20 cellular contexts compared by ENCODE assay signal in genomic region chr20:49104365-49104648, GRCh38. TPM values are rescaled to one million over a fixed set of nuclear protein-coding genes. Genes with fewer than 3 reads are reported as not detected.
DNase-seq lines count a peak whose midpoint lies in the region; ATAC-seq and TF ChIP-seq lines count a peak whose summit lies in the region.
"Had no signal": no experiment of that assay in that cellular context is flagged by ENCODE, and none has a peak within 500 bp of the region (broad histone marks: within the 10 kb centered on the region; RNA-seq: fewer than 3 reads in every experiment).

No MANE protein-coding gene starts in this region.

- peaks cover 0 to 3% of the 10 kb centered on the region in 2 donors for H3K4me1 ChIP-seq in thyroid gland
- no peaks in the 10 kb centered on the region for H3K4me1 ChIP-seq in colonic mucosa
- H3K4me1 ChIP-seq: body of pancreas, esophagus muscularis mucosa, parathyroid adenoma had no signal

- H3K4me1 Mint-ChIP-seq in activated naive CD8-positive, alpha-beta T cell treated with anti-CD3 and anti-CD28 coated beads, Interleukin-2, amount 10 ng/mL, durations not matched to agents 7 days and 5 days = peaks cover 10% of the 10 kb centered on the region
- peaks cover 11% of the 10 kb centered on the region for H3K4me1 Mint-ChIP-seq in activated naive CD8-positive, alpha-beta T cell treated with anti-CD3 and anti-CD28 coated beads for 36 hours

- DNase-seq in activated naive CD8-positive, alpha-beta T cell treated with anti-CD3 and anti-CD28 coated beads, Interleukin-2, amount 10 ng/mL, durations not matched to agents 7 days and 5 days = no peak
- DNase-seq in activated naive CD8-positive, alpha-beta T cell treated with anti-CD3 and anti-CD28 coated beads for 36 hours = no peak
- DNase-seq in NCI-H510A (lab: John Stamatoyannopoulos, UW) = peak; percentile 47
- peak; percentile 55 for DNase-seq in iPS-NIHi11 (ENCODE audit: low spot score)
- peak; percentile 57 to 61 for DNase-seq in thyroid gland
- DNase-seq in NCI-H146 (lab: John Stamatoyannopoulos, UW) = no peak
- no peak for DNase-seq in colonic mucosa
- DNase-seq: activated CD4-positive, alpha-beta T cell treated with anti-CD3 and anti-CD28 coated beads, Interleukin-2, amount 50 U/mL, for 1 hour; activated T-cell treated with anti-CD3 and anti-CD28 coated beads for 4 hours; body of pancreas; CD8-positive, alpha-beta T cell; DMS79 treated with DMSO at 0.1 percent for 48 hours; HCEC 1CT; left ventricle myocardium inferior; NCI-H1092; NK-92 treated with Interleukin-12 subunit alpha and Interleukin-12 subunit beta, amount 100 ng/mL, for 24 hours had no signal

- H3K36me3 Mint-ChIP-seq in activated naive CD8-positive, alpha-beta T cell treated with anti-CD3 and anti-CD28 coated beads, Interleukin-2, amount 10 ng/mL, durations not matched to agents 7 days and 5 days = peaks cover 43% of the 10 kb centered on the region
- peaks cover 41% of the 10 kb centered on the region for H3K36me3 Mint-ChIP-seq in activated naive CD8-positive, alpha-beta T cell treated with anti-CD3 and anti-CD28 coated beads for 36 hours

- no peaks in the 10 kb centered on the region for H3K27me3 Mint-ChIP-seq in activated naive CD8-positive, alpha-beta T cell treated with anti-CD3 and anti-CD28 coated beads, Interleukin-2, amount 10 ng/mL, durations not matched to agents 7 days and 5 days
- H3K27me3 Mint-ChIP-seq in activated naive CD8-positive, alpha-beta T cell treated with anti-CD3 and anti-CD28 coated beads for 36 hours = no peaks in the 10 kb centered on the region
- H3K27me3 Mint-ChIP-seq: activated naive CD4-positive, alpha-beta T cell treated with anti-CD3 and anti-CD28 coated beads, Interleukin-2, amount 50 U/mL, for 24 hours had no signal

- no peak overlapping the region for H3K27ac Mint-ChIP-seq in activated naive CD8-positive, alpha-beta T cell treated with anti-CD3 and anti-CD28 coated beads, Interleukin-2, amount 10 ng/mL, durations not matched to agents 7 days and 5 days
- H3K27ac Mint-ChIP-seq in activated naive CD8-positive, alpha-beta T cell treated with anti-CD3 and anti-CD28 coated beads for 36 hours = no peak overlapping the region
- H3K27ac Mint-ChIP-seq: activated naive CD4-positive, alpha-beta T cell treated with anti-CD3 and anti-CD28 coated beads, Interleukin-2, amount 50 U/mL, for 24 hours had no signal

- H3K4me3 Mint-ChIP-seq in activated naive CD8-positive, alpha-beta T cell treated with anti-CD3 and anti-CD28 coated beads, Interleukin-2, amount 10 ng/mL, durations not matched to agents 7 days and 5 days = no peak overlapping the region
- no peak overlapping the region for H3K4me3 Mint-ChIP-seq in activated naive CD8-positive, alpha-beta T cell treated with anti-CD3 and anti-CD28 coated beads for 36 hours
- H3K4me3 Mint-ChIP-seq: activated naive CD4-positive, alpha-beta T cell treated with anti-CD3 and anti-CD28 coated beads, Interleukin-2, amount 50 U/mL, for 24 hours; CD8-positive, alpha-beta T cell had no signal

- H3K9me3 ChIP-seq in thyroid gland = no peaks in the 10 kb centered on the region
- no peaks in the 10 kb centered on the region for H3K9me3 ChIP-seq in colonic mucosa
- H3K9me3 ChIP-seq: body of pancreas, esophagus muscularis mucosa, left ventricle myocardium inferior had no signal

- H3K36me3 ChIP-seq in thyroid gland = peaks cover 0 to 31% of the 10 kb centered on the region in 2 donors
- no peaks in the 10 kb centered on the region for H3K36me3 ChIP-seq in colonic mucosa

- peak overlapping the region in 1 of 3 donors; percentile 26 for H3K27ac ChIP-seq in thyroid gland
- no peak overlapping the region for H3K27ac ChIP-seq in colonic mucosa
- H3K27ac ChIP-seq: body of pancreas, esophagus muscularis mucosa, left ventricle myocardium inferior, parathyroid adenoma had no signal

- no peak overlapping the region for H3K9ac ChIP-seq in colonic mucosa (ENCODE audit: low read depth in 2 of 2, low read length in 2 of 2)
- H3K9ac ChIP-seq: parathyroid adenoma had no signal

- no peak for TF ChIP-seq POLR2A in thyroid gland (IDR thresholded peaks at IDR 0.05)

- no peaks in the 10 kb centered on the region for H3K9me3 Mint-ChIP-seq in activated naive CD8-positive, alpha-beta T cell treated with anti-CD3 and anti-CD28 coated beads, Interleukin-2, amount 10 ng/mL, durations not matched to agents 7 days and 5 days
- no peaks in the 10 kb centered on the region for H3K9me3 Mint-ChIP-seq in activated naive CD8-positive, alpha-beta T cell treated with anti-CD3 and anti-CD28 coated beads for 36 hours
- H3K9me3 Mint-ChIP-seq: activated naive CD4-positive, alpha-beta T cell treated with anti-CD3 and anti-CD28 coated beads, Interleukin-2, amount 50 U/mL, for 24 hours; CD8-positive, alpha-beta T cell had no signal

- intact Hi-C loops in thyroid gland (cut with DNase I) (no loop called here), colonic mucosa (cut with DNase I) (no loop called here)

- TF ChIP-seq CTCF in thyroid gland (IDR thresholded peaks at IDR 0.05) (no peak), colonic mucosa (IDR thresholded peaks at IDR 0.05) (no peak)

- H3K4me3 ChIP-seq in thyroid gland (replicated peaks in 1 of 3) (no peak overlapping the region), colonic mucosa (no peak overlapping the region)
- H3K4me3 ChIP-seq: body of pancreas, esophagus muscularis mucosa, left ventricle myocardium inferior had no signal

- 77 to 80% methylated on average over 3 of the region's 3 CpGs for WGBS in thyroid gland, 2 donors

- POLR2A ChIA-PET in activated naive CD8-positive, alpha-beta T cell treated with anti-CD3 and anti-CD28 coated beads, Interleukin-2, amount 10 ng/mL, durations not matched to agents 7 days and 5 days (lab: Charles Lee) = no interaction called here

- ATAC-seq in activated naive CD8-positive, alpha-beta T cell treated with anti-CD3 and anti-CD28 coated beads, Interleukin-2, amount 10 ng/mL, durations not matched to agents 7 days and 5 days (ENCODE audit: low read depth) = peak; percentile 6
- ATAC-seq in HG02840 (IDR thresholded peaks at IDR 0.05; ENCODE audit: low FRiP score, unreplicated experiment) = no peak
- ATAC-seq: body of pancreas; CD8-positive, alpha-beta T cell had no signal

- H3K27me3 ChIP-seq in thyroid gland = no peaks in the 10 kb centered on the region
- H3K27me3 ChIP-seq in colonic mucosa = no peaks in the 10 kb centered on the region
- H3K27me3 ChIP-seq: body of pancreas, esophagus muscularis mucosa had no signal

RNA-seq across cellular contexts. Expression of gene CSE1L, which starts 58.2 kb away (rescaled TPM):
- 10 to 100 TPM; 68.3 to 69.8 TPM for total RNA-seq in activated naive CD8-positive, alpha-beta T cell treated with anti-CD3 and anti-CD28 coated beads, Interleukin-2, amount 10 ng/mL, durations not matched to agents 7 days and 5 days
- 100 to 1,000 TPM; 162 to 170 TPM for total RNA-seq in activated naive CD8-positive, alpha-beta T cell treated with anti-CD3 and anti-CD28 coated beads for 36 hours
- total RNA-seq in thyroid gland (10 to 100 TPM; 42.8 to 56.6 (median 45.0) TPM), colonic mucosa (10 to 100 TPM; 33.3 to 82.7 TPM)

Comparison
In these comparisons a context has a peak if more than half of its experiments do, and no peak if none do; other contexts are left out.
1. DNase-seq: peak in NCI-H510A (single experiment), iPS-NIHi11 (single experiment) and thyroid gland (2 of 2); none in activated naive CD8-positive, alpha-beta T cell treated with anti-CD3 and anti-CD28 coated beads, Interleukin-2, amount 10 ng/mL, durations not matched to agents 7 days and 5 days (single experiment), activated naive CD8-positive, alpha-beta T cell treated with anti-CD3 and anti-CD28 coated beads for 36 hours (single experiment), NCI-H146 (single experiment) and colonic mucosa (single experiment).